Comparison of ENCODE assay signal across 8 cellular contexts in genomic region chr15:73265536-73266153, GRCh38.
DNase-seq lines count a peak whose midpoint lies in the region; ATAC-seq and TF ChIP-seq lines count a peak whose summit lies in the region.

No MANE protein-coding gene starts in this region.

- H3K27ac ChIP-seq in CD4-positive, CD25-positive, alpha-beta regulatory T cell (ENCODE audit: insufficient read depth, low read length, poor library complexity, severe bottlenecking) = no peak overlapping the region
- H3K27ac ChIP-seq in H9 (ENCODE audit: insufficient read length, low read depth, low read length) = no peak overlapping the region
- H3K27ac ChIP-seq in OCI-LY3 (ENCODE audit: low read length) = no peak overlapping the region

- no peak overlapping the region for H3K4ac ChIP-seq in H9 (ENCODE audit: low read depth, low read length)

- no peak overlapping the region for H2AK5ac ChIP-seq in H9 (ENCODE audit: insufficient read length, low read length)

- no peak overlapping the region for H2BK120ac ChIP-seq in H9 (ENCODE audit: low read depth, low read length, poor library complexity, severe bottlenecking)

- no peaks in the 10 kb centered on the region for H3K23me2 ChIP-seq in H9 (ENCODE audit: insufficient read length, low read depth, low read length, poor library complexity, severe bottlenecking)

- H2BK12ac ChIP-seq in H9 (ENCODE audit: insufficient read length, low read depth, low read length) = no peak overlapping the region

- H3K4me1 Mint-ChIP-seq in CD4-positive, CD25-positive, alpha-beta regulatory T cell = peaks cover 0 to 2% (median 0%) of the 10 kb centered on the region in 4 donors
- peaks cover 0 to 4% of the 10 kb centered on the region in 2 experiments; a peak in 2 of 4 replicates for H3K4me1 Mint-ChIP-seq in H9
- H3K4me1 Mint-ChIP-seq in activated T-cell treated with anti-CD3 and anti-CD28 coated beads, Interleukin-2, amount 50 U/mL, for 4 hours (ENCODE audit: low read depth) = no peaks in the 10 kb centered on the region

- no peak overlapping the region for H3K9ac ChIP-seq in H9 (ENCODE audit: extremely low read depth, insufficient read length, low read length)
- H3K9ac ChIP-seq in OCI-LY3 (ENCODE audit: low read length) = no peak overlapping the region

- H3K56ac ChIP-seq in H9 (ENCODE audit: insufficient read length, low read depth, low read length) = no peak overlapping the region

- no peak overlapping the region for H3K4me3 Mint-ChIP-seq in CD4-positive, CD25-positive, alpha-beta regulatory T cell
- H3K4me3 Mint-ChIP-seq in H9 = no peak overlapping the region
- no peak overlapping the region for H3K4me3 Mint-ChIP-seq in activated T-cell treated with anti-CD3 and anti-CD28 coated beads, Interleukin-2, amount 50 U/mL, for 4 hours

- H3K4me3 ChIP-seq in CD4-positive, CD25-positive, alpha-beta regulatory T cell (ENCODE audit: low read depth, low read length) = no peak overlapping the region
- no peak overlapping the region for H3K4me3 ChIP-seq in OCI-LY3 (ENCODE audit: low read length)
- H3K4me3 ChIP-seq in foreskin fibroblast (ENCODE audit: low read depth in 1 of 2, low read length in 2 of 2) = no peak overlapping the region

- H2BK15ac ChIP-seq in H9 (ENCODE audit: low read depth, low read length) = no peak overlapping the region

- H4K20me1 ChIP-seq in H9 (ENCODE audit: control insufficient read depth, insufficient read depth, insufficient read length) (no peaks in the 10 kb centered on the region), OCI-LY3 (ENCODE audit: insufficient read depth, low read length) (no peaks in the 10 kb centered on the region)

- H3K27ac Mint-ChIP-seq in CD4-positive, CD25-positive, alpha-beta regulatory T cell = no peak overlapping the region
- H3K27ac Mint-ChIP-seq in H9 = no peak overlapping the region

- H3K9me3 ChIP-seq in CD4-positive, CD25-positive, alpha-beta regulatory T cell (ENCODE audit: control insufficient read depth in 2 of 2, low read length in 2 of 2) = no peaks in the 10 kb centered on the region
- H3K9me3 ChIP-seq in H9 (ENCODE audit: control insufficient read depth, low read depth, low read length) (no peaks in the 10 kb centered on the region), OCI-LY3 (ENCODE audit: insufficient read depth, low read length) (no peaks in the 10 kb centered on the region)

- H3K79me1 ChIP-seq in H9 (ENCODE audit: insufficient read depth, low read depth, low read length, poor library complexity, severe bottlenecking) = no peaks in the 10 kb centered on the region

- H2AFZ ChIP-seq in H9 (ENCODE audit: low read length) (no peak overlapping the region), OCI-LY3 (ENCODE audit: low read depth, low read length) (no peak overlapping the region)

- no peaks in the 10 kb centered on the region for H3K36me3 Mint-ChIP-seq in CD4-positive, CD25-positive, alpha-beta regulatory T cell
- H3K36me3 Mint-ChIP-seq in H9 (ENCODE audit: insufficient read depth in 1 of 3, low read depth in 3 of 3) = peaks cover 8 to 30% (median 29%) of the 10 kb centered on the region in 3 experiments
- H3K36me3 Mint-ChIP-seq in activated T-cell treated with anti-CD3 and anti-CD28 coated beads, Interleukin-2, amount 50 U/mL, for 4 hours (ENCODE audit: insufficient read depth) = peaks cover 7% of the 10 kb centered on the region

- no CpG with 5 or more reads among the region's 4 CpGs for WGBS in H9 (ENCODE audit: extremely low coverage, insufficient read length, low lambda C conversion rate)

- H3K14ac ChIP-seq in H9 (ENCODE audit: insufficient read depth, low read length) = no peak overlapping the region

- peak; percentile 7 to 70 (median 46) for DNase-seq in CD4-positive, CD25-positive, alpha-beta regulatory T cell
- peak; percentile 77 for DNase-seq in H9
- peak; percentile 21 for DNase-seq in activated T-cell treated with anti-CD3 and anti-CD28 coated beads, Interleukin-2, amount 50 U/mL, for 4 hours
- peak in 1 of 2 donors; percentile 53 for DNase-seq in foreskin fibroblast
- no peak for DNase-seq in sciatic nerve (ENCODE audit: low spot score)

- H3K4me2 ChIP-seq in H9 (ENCODE audit: insufficient read depth, insufficient read length, low read length) = no peak overlapping the region
- H3K4me2 ChIP-seq in OCI-LY3 (ENCODE audit: low read length) = peak overlapping the region; percentile 36; the same call in 1 of the 2 replicates

- H3T11ph ChIP-seq in H9 (ENCODE audit: low read length) = no peak overlapping the region

- TF ChIP-seq CTCF in H9 (conservative IDR thresholded peaks at IDR 0.05) (peak; percentile 87), OCI-LY3 (IDR thresholded peaks at IDR 0.05; ENCODE audit: low read depth, low read length) (peak; percentile 87), foreskin fibroblast (IDR thresholded peaks at IDR 0.05; ENCODE audit: low read depth, low read length) (peak; percentile 61)

- no peak overlapping the region for H4K5ac ChIP-seq in H9 (ENCODE audit: insufficient read length, low read depth, low read length)

- ATAC-seq in CD4-positive, CD25-positive, alpha-beta regulatory T cell (ENCODE audit: low read depth in 2 of 2) = peak in 1 of 2 donors; percentile 77
- ATAC-seq in activated T-cell treated with anti-CD3 and anti-CD28 coated beads, Interleukin-2, amount 50 U/mL, for 4 hours = peak; percentile 66 to 73
- ATAC-seq in sciatic nerve = peak; percentile 36
- ATAC-seq in GM21576 (IDR thresholded peaks at IDR 0.05; ENCODE audit: unreplicated experiment) = no peak
- ATAC-seq in HG03378 (IDR thresholded peaks at IDR 0.05; ENCODE audit: unreplicated experiment) = no peak

- no peaks in the 10 kb centered on the region for H3K27me3 ChIP-seq in CD4-positive, CD25-positive, alpha-beta regulatory T cell (ENCODE audit: control insufficient read depth, insufficient read depth, low read length)
- H3K27me3 ChIP-seq in H9 (ENCODE audit: insufficient read depth, low read length) (no peaks in the 10 kb centered on the region), OCI-LY3 (ENCODE audit: low read depth, low read length) (no peaks in the 10 kb centered on the region)

- H3K18ac ChIP-seq in H9 (ENCODE audit: insufficient read length, low read depth, low read length) = no peak overlapping the region

- no peak overlapping the region for H2BK5ac ChIP-seq in H9 (ENCODE audit: insufficient read length, low read length)

- H3K27me3 Mint-ChIP-seq in CD4-positive, CD25-positive, alpha-beta regulatory T cell = peaks cover 13% of the 10 kb centered on the region
- no peaks in the 10 kb centered on the region for H3K27me3 Mint-ChIP-seq in H9 (ENCODE audit: low read depth)
- no peaks in the 10 kb centered on the region for H3K27me3 Mint-ChIP-seq in activated T-cell treated with anti-CD3 and anti-CD28 coated beads, Interleukin-2, amount 50 U/mL, for 4 hours (ENCODE audit: low read depth)

- intact Hi-C loops in sciatic nerve (cut with DNase I) = loop anchor here (10.0 kb wide), 1 partner anchor 481 kb away; the partner anchor contains the start of gene ADPGK

- no peaks in the 10 kb centered on the region for H3K36me3 ChIP-seq in CD4-positive, CD25-positive, alpha-beta regulatory T cell (ENCODE audit: control insufficient read depth, insufficient read depth, low read length)
- H3K36me3 ChIP-seq in OCI-LY3 (replicated peaks; ENCODE audit: low read depth, low read length) = no peaks in the 10 kb centered on the region

- H4K91ac ChIP-seq in H9 (ENCODE audit: insufficient read length, low read depth, low read length) = no peak overlapping the region

- H4K8ac ChIP-seq in H9 (replicated peaks; ENCODE audit: insufficient read length, low read depth, low read length) = no peak overlapping the region

- no peak overlapping the region for H2BK20ac ChIP-seq in H9 (ENCODE audit: low read depth, low read length, poor library complexity, severe bottlenecking)

- no peaks in the 10 kb centered on the region for H3K4me1 ChIP-seq in CD4-positive, CD25-positive, alpha-beta regulatory T cell (ENCODE audit: control insufficient read depth, insufficient read depth, low read length, poor library complexity, severe bottlenecking)
- H3K4me1 ChIP-seq in H9 (ENCODE audit: insufficient read depth, low read length) (no peaks in the 10 kb centered on the region), OCI-LY3 (ENCODE audit: low read length) (no peaks in the 10 kb centered on the region)

- H3K9me3 Mint-ChIP-seq in CD4-positive, CD25-positive, alpha-beta regulatory T cell = no peaks in the 10 kb centered on the region
- no peaks in the 10 kb centered on the region for H3K9me3 Mint-ChIP-seq in H9
- no peaks in the 10 kb centered on the region for H3K9me3 Mint-ChIP-seq in activated T-cell treated with anti-CD3 and anti-CD28 coated beads, Interleukin-2, amount 50 U/mL, for 4 hours

- H3K23ac ChIP-seq in H9 (ENCODE audit: insufficient read length, low read depth, low read length) = no peak overlapping the region

- no peaks in the 10 kb centered on the region for H3K79me2 ChIP-seq in H9 (ENCODE audit: insufficient read depth, low read length)
- H3K79me2 ChIP-seq in OCI-LY3 (ENCODE audit: low read length) = no peaks in the 10 kb centered on the region

Comparison
In these comparisons a context has a peak if more than half of its experiments do, and no peak if none do; other contexts are left out.
1. ATAC-seq: peak in activated T-cell treated with anti-CD3 and anti-CD28 coated beads, Interleukin-2, amount 50 U/mL, for 4 hours (2 of 2) and sciatic nerve (single experiment); none in GM21576 (single experiment) and HG03378 (single experiment).
2. Peak in every context shown above with its lines, with median percentiles within 50 percentile points of each other: CTCF ChIP-seq.